Comparison of ENCODE assay signal across 1 cellular context in genomic region chr12:4153343-4153892, GRCh38.
TF ChIP-seq lines count a peak whose summit lies in the region.

No MANE protein-coding gene starts in this region.

TF ChIP-seq in K562, 482 proteins besides CTCF, POLR2A, EP300 and RAD21 (continued from another document and continues in another):
- TF ChIP-seq, protein P1, sequence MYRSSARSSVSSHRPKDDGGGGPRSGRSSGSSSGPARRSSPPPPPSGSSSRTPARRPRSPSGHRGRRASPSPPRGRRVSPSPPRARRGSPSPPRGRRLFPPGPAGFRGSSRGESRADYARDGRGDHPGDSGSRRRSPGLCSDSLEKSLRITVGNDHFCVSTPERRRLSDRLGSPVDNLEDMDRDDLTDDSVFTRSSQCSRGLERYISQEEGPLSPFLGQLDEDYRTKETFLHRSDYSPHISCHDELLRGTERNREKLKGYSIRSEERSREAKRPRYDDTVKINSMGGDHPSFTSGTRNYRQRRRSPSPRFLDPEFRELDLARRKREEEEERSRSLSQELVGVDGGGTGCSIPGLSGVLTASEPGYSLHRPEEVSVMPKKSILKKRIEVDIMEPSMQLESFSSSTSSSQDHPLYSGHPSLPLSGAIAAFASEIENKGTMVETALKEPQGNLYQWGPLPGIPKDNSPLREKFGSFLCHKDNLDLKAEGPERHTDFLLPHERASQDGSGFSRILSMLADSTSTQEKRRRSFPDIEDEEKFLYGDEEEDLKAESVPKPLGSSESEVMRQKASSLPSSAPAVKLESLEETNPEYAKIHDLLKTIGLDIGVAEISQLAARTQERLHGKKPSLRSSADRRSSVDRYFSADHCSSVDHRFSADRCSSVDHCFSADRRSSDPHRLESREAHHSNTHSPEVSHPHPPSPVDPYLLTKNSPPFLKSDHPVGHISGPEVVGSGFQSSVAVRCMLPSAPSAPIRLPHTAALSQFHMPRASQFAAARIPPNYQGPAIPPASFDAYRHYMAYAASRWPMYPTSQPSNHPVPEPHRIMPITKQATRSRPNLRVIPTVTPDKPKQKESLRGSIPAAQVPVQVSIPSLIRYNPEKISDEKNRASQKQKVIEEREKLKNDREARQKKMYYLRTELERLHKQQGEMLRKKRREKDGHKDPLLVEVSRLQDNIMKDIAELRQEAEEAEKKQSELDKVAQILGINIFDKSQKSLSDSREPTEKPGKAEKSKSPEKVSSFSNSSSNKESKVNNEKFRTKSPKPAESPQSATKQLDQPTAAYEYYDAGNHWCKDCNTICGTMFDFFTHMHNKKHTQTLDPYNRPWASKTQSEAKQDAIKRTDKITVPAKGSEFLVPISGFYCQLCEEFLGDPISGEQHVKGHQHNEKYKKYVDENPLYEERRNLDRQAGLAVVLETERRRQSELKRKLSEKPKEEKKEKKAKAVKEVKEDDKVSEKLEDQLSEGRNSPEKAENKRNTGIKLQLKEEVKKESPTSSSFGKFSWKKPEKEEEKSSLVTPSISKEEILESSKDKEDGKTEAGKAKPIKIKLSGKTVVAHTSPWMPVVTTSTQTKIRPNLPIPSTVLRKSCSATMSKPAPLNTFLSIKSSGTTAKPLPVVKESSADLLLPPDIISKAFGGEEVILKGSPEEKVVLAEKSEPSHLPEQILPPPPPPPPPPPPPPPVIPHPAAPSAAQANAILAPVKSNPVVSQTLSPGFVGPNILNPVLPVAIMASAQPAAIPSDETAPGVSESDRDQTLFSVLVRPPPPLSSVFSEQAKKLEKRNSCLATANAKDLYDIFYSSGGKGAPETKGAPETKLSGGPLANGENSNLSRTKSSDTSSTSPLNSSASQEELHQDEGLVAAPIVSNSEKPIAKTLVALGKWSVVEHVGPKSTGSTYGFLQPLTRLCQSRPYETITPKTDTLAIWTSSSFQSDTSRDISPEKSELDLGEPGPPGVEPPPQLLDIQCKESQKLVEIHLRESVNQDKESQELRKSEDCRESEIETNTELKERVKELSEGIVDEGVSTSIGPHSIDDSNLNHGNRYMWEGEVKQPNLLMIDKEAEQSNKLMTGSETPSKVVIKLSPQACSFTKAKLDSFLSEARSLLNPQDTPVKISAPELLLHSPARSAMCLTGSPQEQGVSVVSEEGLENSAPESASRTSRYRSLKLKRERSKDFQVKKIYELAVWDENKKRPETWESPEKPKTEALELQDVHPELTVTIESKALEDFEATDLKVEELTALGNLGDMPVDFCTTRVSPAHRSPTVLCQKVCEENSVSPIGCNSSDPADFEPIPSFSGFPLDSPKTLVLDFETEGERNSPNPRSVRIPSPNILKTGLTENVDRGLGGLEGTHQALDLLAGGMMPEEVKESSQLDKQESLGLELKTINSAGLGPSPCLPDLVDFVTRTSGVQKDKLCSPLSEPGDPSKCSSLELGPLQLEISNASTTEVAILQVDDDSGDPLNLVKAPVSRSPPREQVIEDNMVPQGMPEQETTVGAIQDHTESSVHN (IDR thresholded peaks at IDR 0.05; ENCODE audit: borderline replicate concordance in 1 of 2, low read depth in 1 of 2) = peak in 1 of 2 experiments; percentile 81; a peak in 2 of 4 replicates
- TF ChIP-seq CHCHD3 (CRISPR knock-in tag; IDR thresholded peaks at IDR 0.05) (no peak), ZFP30 (CRISPR knock-in tag; IDR thresholded peaks at IDR 0.05; ENCODE audit: borderline replicate concordance) (no peak), MAZ (CRISPR knock-in tag; conservative IDR thresholded peaks at IDR 0.05 in 1 of 2, IDR thresholded peaks at IDR 0.05 in 1 of 2) (peak; percentile 17 to 79; a peak in 2 of 4 replicates), RBBP5 (IDR thresholded peaks at IDR 0.05; ENCODE audit: borderline replicate concordance, insufficient read depth, low read length, poor library complexity, severe bottlenecking) (no peak), CREB1 (IDR thresholded peaks at IDR 0.05) (peak; percentile 45; the same call in 1 of the 2 replicates), CREB1 (CRISPR knock-in tag; IDR thresholded peaks at IDR 0.05) (peak; percentile 55; the same call in 1 of the 2 replicates), ZSCAN29 (IDR thresholded peaks at IDR 0.05) (no peak), ARID3B (CRISPR knock-in tag; IDR thresholded peaks at IDR 0.05; ENCODE audit: borderline replicate concordance) (no peak), TSC22D4 (tag; IDR thresholded peaks at IDR 0.05) (no peak), PRDM10 (IDR thresholded peaks at IDR 0.05; ENCODE audit: partially characterized antibody) (no peak), ARID3A (IDR thresholded peaks at IDR 0.05; ENCODE audit: borderline replicate concordance, low read depth, low read length) (peak; percentile 36; the same call in 1 of the 2 replicates), ATF1 (CRISPR knock-in tag; IDR thresholded peaks at IDR 0.05) (no peak), ATF1 (tag; IDR thresholded peaks at IDR 0.05) (peak; percentile 71), ZNF584 (CRISPR knock-in tag; IDR thresholded peaks at IDR 0.05; ENCODE audit: low read depth) (0 out of 2 replicates have a peak, but pooled peaks have one; percentile 36), ZBTB2 (IDR thresholded peaks at IDR 0.05) (peak; percentile 55; the same call in 1 of the 2 replicates), SPI1 (IDR thresholded peaks at IDR 0.05; ENCODE audit: borderline replicate concordance, low read depth, low read length) (no peak), MEF2D (tag; conservative IDR thresholded peaks at IDR 0.05; ENCODE audit: low read depth) (peak; percentile 58; the same call in 1 of the 2 replicates), SIN3A (IDR thresholded peaks at IDR 0.05; ENCODE audit: borderline replicate concordance in 2 of 2, control insufficient read depth in 1 of 2, low read depth in 2 of 2, low read length in 2 of 2) (0 out of 4 replicates have a peak, but pooled peaks of 1 of the 2 experiments have one; percentile 50), MCM7 (IDR thresholded peaks at IDR 0.05) (no peak), ZNF766 (CRISPR knock-in tag; conservative IDR thresholded peaks at IDR 0.05) (no peak), FOXK2 (conservative IDR thresholded peaks at IDR 0.05 in 1 of 2, IDR thresholded peaks at IDR 0.05 in 1 of 2; ENCODE audit: low read depth in 2 of 2) (peak in 1 of 2 experiments; percentile 21; a peak in 1 of 4 replicates), GATA2 (CRISPR knock-in tag; IDR thresholded peaks at IDR 0.05) (peak; percentile 86), SMARCE1 (IDR thresholded peaks at IDR 0.05) (peak; percentile 80), KDM1A (IDR thresholded peaks at IDR 0.05) (peak; percentile 45 to 78; a peak in 3 of 4 replicates)
- TF ChIP-seq, protein P2, sequence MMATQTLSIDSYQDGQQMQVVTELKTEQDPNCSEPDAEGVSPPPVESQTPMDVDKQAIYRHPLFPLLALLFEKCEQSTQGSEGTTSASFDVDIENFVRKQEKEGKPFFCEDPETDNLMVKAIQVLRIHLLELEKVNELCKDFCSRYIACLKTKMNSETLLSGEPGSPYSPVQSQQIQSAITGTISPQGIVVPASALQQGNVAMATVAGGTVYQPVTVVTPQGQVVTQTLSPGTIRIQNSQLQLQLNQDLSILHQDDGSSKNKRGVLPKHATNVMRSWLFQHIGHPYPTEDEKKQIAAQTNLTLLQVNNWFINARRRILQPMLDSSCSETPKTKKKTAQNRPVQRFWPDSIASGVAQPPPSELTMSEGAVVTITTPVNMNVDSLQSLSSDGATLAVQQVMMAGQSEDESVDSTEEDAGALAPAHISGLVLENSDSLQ (IDR thresholded peaks at IDR 0.05) = peak; percentile 38
- TF ChIP-seq, protein P3, sequence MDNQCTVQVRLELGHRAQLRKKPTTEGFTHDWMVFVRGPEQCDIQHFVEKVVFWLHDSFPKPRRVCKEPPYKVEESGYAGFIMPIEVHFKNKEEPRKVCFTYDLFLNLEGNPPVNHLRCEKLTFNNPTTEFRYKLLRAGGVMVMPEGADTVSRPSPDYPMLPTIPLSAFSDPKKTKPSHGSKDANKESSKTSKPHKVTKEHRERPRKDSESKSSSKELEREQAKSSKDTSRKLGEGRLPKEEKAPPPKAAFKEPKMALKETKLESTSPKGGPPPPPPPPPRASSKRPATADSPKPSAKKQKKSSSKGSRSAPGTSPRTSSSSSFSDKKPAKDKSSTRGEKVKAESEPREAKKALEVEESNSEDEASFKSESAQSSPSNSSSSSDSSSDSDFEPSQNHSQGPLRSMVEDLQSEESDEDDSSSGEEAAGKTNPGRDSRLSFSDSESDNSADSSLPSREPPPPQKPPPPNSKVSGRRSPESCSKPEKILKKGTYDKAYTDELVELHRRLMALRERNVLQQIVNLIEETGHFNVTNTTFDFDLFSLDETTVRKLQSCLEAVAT (IDR thresholded peaks at IDR 0.05) = 0 out of 4 replicates have a peak, but pooled peaks of 1 of the 2 experiments have one; percentile 13
- TF ChIP-seq, protein P4, sequence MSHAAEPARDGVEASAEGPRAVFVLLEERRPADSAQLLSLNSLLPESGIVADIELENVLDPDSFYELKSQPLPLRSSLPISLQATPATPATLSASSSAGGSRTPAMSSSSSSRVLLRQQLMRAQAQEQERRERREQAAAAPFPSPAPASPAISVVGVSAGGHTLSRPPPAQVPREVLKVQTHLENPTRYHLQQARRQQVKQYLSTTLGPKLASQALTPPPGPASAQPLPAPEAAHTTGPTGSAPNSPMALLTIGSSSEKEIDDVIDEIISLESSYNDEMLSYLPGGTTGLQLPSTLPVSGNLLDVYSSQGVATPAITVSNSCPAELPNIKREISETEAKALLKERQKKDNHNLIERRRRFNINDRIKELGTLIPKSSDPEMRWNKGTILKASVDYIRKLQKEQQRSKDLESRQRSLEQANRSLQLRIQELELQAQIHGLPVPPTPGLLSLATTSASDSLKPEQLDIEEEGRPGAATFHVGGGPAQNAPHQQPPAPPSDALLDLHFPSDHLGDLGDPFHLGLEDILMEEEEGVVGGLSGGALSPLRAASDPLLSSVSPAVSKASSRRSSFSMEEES (CRISPR knock-in tag; IDR thresholded peaks at IDR 0.05) = no peak
- TF ChIP-seq, protein P5, sequence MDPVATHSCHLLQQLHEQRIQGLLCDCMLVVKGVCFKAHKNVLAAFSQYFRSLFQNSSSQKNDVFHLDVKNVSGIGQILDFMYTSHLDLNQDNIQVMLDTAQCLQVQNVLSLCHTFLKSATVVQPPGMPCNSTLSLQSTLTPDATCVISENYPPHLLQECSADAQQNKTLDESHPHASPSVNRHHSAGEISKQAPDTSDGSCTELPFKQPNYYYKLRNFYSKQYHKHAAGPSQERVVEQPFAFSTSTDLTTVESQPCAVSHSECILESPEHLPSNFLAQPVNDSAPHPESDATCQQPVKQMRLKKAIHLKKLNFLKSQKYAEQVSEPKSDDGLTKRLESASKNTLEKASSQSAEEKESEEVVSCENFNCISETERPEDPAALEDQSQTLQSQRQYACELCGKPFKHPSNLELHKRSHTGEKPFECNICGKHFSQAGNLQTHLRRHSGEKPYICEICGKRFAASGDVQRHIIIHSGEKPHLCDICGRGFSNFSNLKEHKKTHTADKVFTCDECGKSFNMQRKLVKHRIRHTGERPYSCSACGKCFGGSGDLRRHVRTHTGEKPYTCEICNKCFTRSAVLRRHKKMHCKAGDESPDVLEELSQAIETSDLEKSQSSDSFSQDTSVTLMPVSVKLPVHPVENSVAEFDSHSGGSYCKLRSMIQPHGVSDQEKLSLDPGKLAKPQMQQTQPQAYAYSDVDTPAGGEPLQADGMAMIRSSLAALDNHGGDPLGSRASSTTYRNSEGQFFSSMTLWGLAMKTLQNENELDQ (CRISPR knock-in tag; IDR thresholded peaks at IDR 0.05; ENCODE audit: borderline replicate concordance) = no peak
